11 cellular contexts compared by ENCODE assay signal in the genomic region with DNA sequence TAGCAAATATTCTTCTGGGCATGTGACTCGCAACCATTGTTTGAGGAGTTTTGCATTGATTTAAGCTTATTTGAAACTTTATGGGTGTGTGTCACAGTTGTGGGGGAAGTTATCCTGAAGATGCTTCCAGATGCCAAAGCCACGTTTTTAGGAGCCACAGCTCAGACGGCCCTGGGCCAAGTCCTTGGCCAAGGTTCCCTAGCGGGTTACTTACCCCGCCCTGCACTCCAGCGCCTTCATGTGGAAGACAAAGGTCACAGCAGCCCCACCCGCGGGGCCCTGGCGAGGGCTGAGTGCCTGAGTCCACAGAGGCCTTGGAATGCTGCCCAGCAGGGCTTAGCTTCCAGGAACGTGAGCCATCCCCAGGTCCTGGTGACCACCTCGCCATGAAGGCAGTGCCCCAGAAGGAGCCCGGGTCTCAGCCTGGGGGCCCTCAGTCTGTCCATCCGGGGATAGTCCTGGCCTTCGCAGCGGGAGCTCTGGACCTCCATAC.
DNase-seq lines count a peak whose midpoint lies in the region; ATAC-seq, FAIRE-seq and TF ChIP-seq lines count a peak whose summit lies in the region.
"Had no signal": no experiment of that assay in that cellular context is flagged by ENCODE, and none has a peak within 500 bp of the region (broad histone marks: within the 10 kb centered on the region; RNA-seq: fewer than 3 reads in every experiment).

No MANE protein-coding gene starts in this region.

- CTCF ChIA-PET in CD8-positive, alpha-beta T cell (lab: Charles Lee), result no interaction called here
- CTCF ChIA-PET in activated CD8-positive, alpha-beta T cell treated with anti-CD3 and anti-CD28 coated beads, Interleukin-2, amount 10 ng/mL, durations not matched to agents 7 days and 5 days (lab: Charles Lee), result no interaction called here

- no peak for FAIRE-seq in GM19239 (lab: Jason Lieb, UNC)

- H3K27ac ChIP-seq in DOHH2 (ENCODE audit: low read depth, low read length), result no peak overlapping the region
- no peak overlapping the region for H3K27ac ChIP-seq in Karpas-422 (ENCODE audit: low read length)
- H3K27ac ChIP-seq in body of pancreas, result no peak overlapping the region
- no peak overlapping the region for H3K27ac ChIP-seq in CD8-positive, alpha-beta T cell (ENCODE audit: low read depth, low read length)

- H3K9me3 ChIP-seq in DOHH2 (ENCODE audit: control insufficient read depth, insufficient read depth, low read length), result no peaks in the 10 kb centered on the region
- H3K9me3 ChIP-seq in Karpas-422 (ENCODE audit: low read length), result no peaks in the 10 kb centered on the region
- H3K9me3 ChIP-seq in body of pancreas, result no peaks in the 10 kb centered on the region
- H3K9me3 ChIP-seq in mucosa of descending colon, result no peaks in the 10 kb centered on the region
- no peaks in the 10 kb centered on the region for H3K9me3 ChIP-seq in CD8-positive, alpha-beta T cell (ENCODE audit: low read length)

- POLR2A ChIA-PET in CD8-positive, alpha-beta T cell (lab: Charles Lee), result no interaction called here
- POLR2A ChIA-PET in activated CD8-positive, alpha-beta T cell treated with anti-CD3 and anti-CD28 coated beads, Interleukin-2, amount 10 ng/mL, durations not matched to agents 7 days and 5 days (lab: Charles Lee), result no interaction called here

- H3K4me1 ChIP-seq in DOHH2 (ENCODE audit: control insufficient read depth, low read length) (no peaks in the 10 kb centered on the region), Karpas-422 (ENCODE audit: low read length) (no peaks in the 10 kb centered on the region), body of pancreas (no peaks in the 10 kb centered on the region), mucosa of descending colon (ENCODE audit: low read depth) (no peaks in the 10 kb centered on the region)
- H3K4me1 ChIP-seq in CD8-positive, alpha-beta T cell (ENCODE audit: insufficient read depth, low read length), result no peaks in the 10 kb centered on the region

- H3K27me3 Mint-ChIP-seq in CD8-positive, alpha-beta T cell (ENCODE audit: low read depth), result no peaks in the 10 kb centered on the region
- H3K27me3 Mint-ChIP-seq in activated CD8-positive, alpha-beta T cell treated with anti-CD3 and anti-CD28 coated beads, Interleukin-2, amount 10 ng/mL, durations not matched to agents 7 days and 5 days (ENCODE audit: low read depth), result no peaks in the 10 kb centered on the region

- no peaks in the 10 kb centered on the region for H3F3A ChIP-seq in DOHH2 (ENCODE audit: control insufficient read depth, insufficient read depth)

- H3K79me2 ChIP-seq in DOHH2 (ENCODE audit: control insufficient read depth, low read length), result no peaks in the 10 kb centered on the region
- H3K79me2 ChIP-seq in Karpas-422 (ENCODE audit: low read length), result no peaks in the 10 kb centered on the region

- H3K9me3 Mint-ChIP-seq in CD8-positive, alpha-beta T cell, result no peaks in the 10 kb centered on the region
- no peaks in the 10 kb centered on the region for H3K9me3 Mint-ChIP-seq in activated CD8-positive, alpha-beta T cell treated with anti-CD3 and anti-CD28 coated beads, Interleukin-2, amount 10 ng/mL, durations not matched to agents 7 days and 5 days (ENCODE audit: insufficient read depth)

- no peak overlapping the region for H3K9ac ChIP-seq in Karpas-422 (ENCODE audit: low read length)

- intact Hi-C loops in body of pancreas (cut with DNase I) (no loop called here), mucosa of descending colon (cut with DNase I, micrococcal nuclease) (no loop called here)
- intact Hi-C loops in CD8-positive, alpha-beta T cell (cut with DNase I, micrococcal nuclease), result no loop called here

- no peak overlapping the region for H3K27ac Mint-ChIP-seq in CD8-positive, alpha-beta T cell
- no peak overlapping the region for H3K27ac Mint-ChIP-seq in activated CD8-positive, alpha-beta T cell treated with anti-CD3 and anti-CD28 coated beads, Interleukin-2, amount 10 ng/mL, durations not matched to agents 7 days and 5 days

- no peaks in the 10 kb centered on the region for H3K36me3 Mint-ChIP-seq in CD8-positive, alpha-beta T cell
- H3K36me3 Mint-ChIP-seq in activated CD8-positive, alpha-beta T cell treated with anti-CD3 and anti-CD28 coated beads, Interleukin-2, amount 10 ng/mL, durations not matched to agents 7 days and 5 days (ENCODE audit: low read depth), result no peaks in the 10 kb centered on the region

- no peak overlapping the region for H3K4me2 ChIP-seq in DOHH2 (ENCODE audit: low read length)
- H3K4me2 ChIP-seq in Karpas-422 (ENCODE audit: low read depth, low read length, poor library complexity, severe bottlenecking), result no peak overlapping the region

- no peaks in the 10 kb centered on the region for H3K4me1 Mint-ChIP-seq in CD8-positive, alpha-beta T cell (ENCODE audit: low read depth)
- no peaks in the 10 kb centered on the region for H3K4me1 Mint-ChIP-seq in activated CD8-positive, alpha-beta T cell treated with anti-CD3 and anti-CD28 coated beads, Interleukin-2, amount 10 ng/mL, durations not matched to agents 7 days and 5 days (ENCODE audit: low read depth)

- TF ChIP-seq CTCF in DOHH2 (IDR thresholded peaks at IDR 0.05; ENCODE audit: low read depth, low read length, poor library complexity, severe bottlenecking), result peak; percentile 25
- peak in 2 of 7 experiments; percentile 6 to 9 for TF ChIP-seq CTCF in body of pancreas (IDR thresholded peaks at IDR 0.05)
- no peak for TF ChIP-seq CTCF in mucosa of descending colon (IDR thresholded peaks at IDR 0.05)
- TF ChIP-seq CTCF in CD8-positive, alpha-beta T cell (IDR thresholded peaks at IDR 0.05), result no peak

- H3K27me3 ChIP-seq in DOHH2 (ENCODE audit: control insufficient read depth, low read length) (no peaks in the 10 kb centered on the region), Karpas-422 (ENCODE audit: low read length) (no peaks in the 10 kb centered on the region), body of pancreas (no peaks in the 10 kb centered on the region)
- no peaks in the 10 kb centered on the region for H3K27me3 ChIP-seq in CD8-positive, alpha-beta T cell (ENCODE audit: insufficient read depth, low read length)

- TF ChIP-seq POLR2A in body of pancreas (IDR thresholded peaks at IDR 0.05), result no peak

- DNase-seq in Karpas-422 (peak; percentile 62), body of pancreas (peak; percentile 25 to 52 (median 38)), mucosa of descending colon (peak in 2 of 3 donors; percentile 12 to 33), GM19239 (ENCODE audit: insufficient read length, low spot score) (no peak)
- DNase-seq in CD8-positive, alpha-beta T cell, result no peak
- no peak for DNase-seq in activated CD8-positive, alpha-beta T cell treated with anti-CD3 and anti-CD28 coated beads, Interleukin-2, amount 10 ng/mL, durations not matched to agents 7 days and 5 days
- DNase-seq: DMS153, foreskin melanocyte, NCI-H2081 had no signal

- no peak overlapping the region for H2AFZ ChIP-seq in Karpas-422 (ENCODE audit: low read length)

- ATAC-seq in body of pancreas, result no peak
- peak; percentile 31 for ATAC-seq in mucosa of descending colon
- ATAC-seq in CD8-positive, alpha-beta T cell, result no peak
- no peak for ATAC-seq in GM21825 (IDR thresholded peaks at IDR 0.05; ENCODE audit: unreplicated experiment)
- no peak for ATAC-seq in activated CD8-positive, alpha-beta T cell treated with anti-CD3 and anti-CD28 coated beads, Interleukin-2, amount 10 ng/mL, durations not matched to agents 7 days and 5 days

- no peak overlapping the region for H3K4me3 Mint-ChIP-seq in CD8-positive, alpha-beta T cell
- H3K4me3 Mint-ChIP-seq in activated CD8-positive, alpha-beta T cell treated with anti-CD3 and anti-CD28 coated beads, Interleukin-2, amount 10 ng/mL, durations not matched to agents 7 days and 5 days, result no peak overlapping the region

- H3K9me2 ChIP-seq in DOHH2 (replicated peaks; ENCODE audit: control insufficient read depth, low read length) (no peaks in the 10 kb centered on the region), Karpas-422 (replicated peaks; ENCODE audit: insufficient read depth, low read length) (no peaks in the 10 kb centered on the region)

- H3K36me3 ChIP-seq in DOHH2 (ENCODE audit: control insufficient read depth, low read length), result no peaks in the 10 kb centered on the region
- no peaks in the 10 kb centered on the region for H3K36me3 ChIP-seq in Karpas-422 (ENCODE audit: insufficient read depth, low read length)
- no peaks in the 10 kb centered on the region for H3K36me3 ChIP-seq in body of pancreas (replicated peaks in 1 of 2; ENCODE audit: insufficient read depth in 1 of 2, low read depth in 2 of 2)
- no peaks in the 10 kb centered on the region for H3K36me3 ChIP-seq in mucosa of descending colon (ENCODE audit: low read depth)
- no peaks in the 10 kb centered on the region for H3K36me3 ChIP-seq in CD8-positive, alpha-beta T cell (ENCODE audit: insufficient read depth, low read length)

- H3K4me3 ChIP-seq in DOHH2 (ENCODE audit: low read length) (no peak overlapping the region), Karpas-422 (ENCODE audit: low read length) (no peak overlapping the region), body of pancreas (no peak overlapping the region), mucosa of descending colon (no peak overlapping the region)
- no peak overlapping the region for H3K4me3 ChIP-seq in CD8-positive, alpha-beta T cell (ENCODE audit: low read depth, low read length)

- no peaks in the 10 kb centered on the region for H4K20me1 ChIP-seq in DOHH2 (ENCODE audit: control insufficient read depth, insufficient read depth, low read depth, low read length)
- H4K20me1 ChIP-seq in Karpas-422 (ENCODE audit: insufficient read depth, low read depth, low read length), result peaks cover 3% of the 10 kb centered on the region; the same call in 1 of the 2 replicates

- WGBS in body of pancreas, 2 donors, result 22 to 57% methylated on average over 6 to 12 of the region's 15 CpGs

Comparison
In these comparisons a context has a peak if more than half of its experiments do, and no peak if none do; other contexts are left out.
1. DNase-seq: peak in Karpas-422 (single experiment), body of pancreas (4 of 4) and mucosa of descending colon (2 of 3); none in CD8-positive, alpha-beta T cell (0 of 7), activated CD8-positive, alpha-beta T cell treated with anti-CD3 and anti-CD28 coated beads, Interleukin-2, amount 10 ng/mL, durations not matched to agents 7 days and 5 days (single experiment) and GM19239 (single experiment).